Comparison of ENCODE assay signal across 8 cellular contexts in the genomic region with DNA sequence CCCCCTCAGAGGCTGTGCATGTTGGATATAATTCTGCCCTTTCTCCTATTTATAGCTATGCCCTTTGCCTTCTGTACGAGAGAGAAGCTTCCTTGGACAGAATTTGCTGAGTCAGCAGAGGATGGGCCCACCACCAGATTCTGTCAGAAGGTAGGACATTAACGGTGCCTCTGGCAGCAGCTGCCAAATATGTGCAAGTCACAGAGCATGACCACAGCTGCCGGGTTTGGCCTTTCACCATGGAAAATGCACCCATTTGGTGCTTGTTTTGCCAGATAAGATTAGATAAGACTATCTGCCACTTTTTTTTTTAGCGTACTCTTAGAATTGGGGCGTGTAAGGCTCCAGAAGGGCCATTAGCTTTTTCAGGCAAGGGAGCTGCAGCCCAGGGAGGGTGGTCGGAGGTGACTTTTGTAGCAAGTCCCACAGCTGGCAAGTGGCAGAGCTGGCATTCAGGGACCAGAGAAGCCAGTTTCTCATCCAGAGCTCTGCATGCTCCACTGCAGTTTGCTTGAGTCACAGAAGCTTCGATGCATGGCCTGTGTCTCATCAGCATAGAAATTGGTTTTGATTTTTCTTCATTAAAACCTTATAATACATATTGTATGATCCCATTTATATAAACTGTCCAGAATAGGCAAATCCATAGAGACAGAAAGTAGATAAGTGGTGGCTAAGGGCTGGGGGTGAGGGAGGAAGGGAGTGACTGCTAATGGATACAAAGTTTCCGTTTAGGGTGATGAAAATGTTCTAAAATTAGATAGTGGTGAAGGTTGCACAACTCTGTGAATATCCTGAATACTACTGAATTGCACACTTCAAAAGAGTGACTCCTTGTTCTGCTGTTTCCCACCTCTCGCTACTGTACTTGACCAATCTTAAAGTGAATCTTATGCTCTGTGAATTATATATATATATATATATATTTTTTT. TPM values are rescaled to one million over a fixed set of nuclear protein-coding genes. Genes with fewer than 3 reads are reported as not detected.
DNase-seq lines count a peak whose midpoint lies in the region; ATAC-seq and TF ChIP-seq lines count a peak whose summit lies in the region.

No MANE protein-coding gene starts in this region.

- TF ChIP-seq POLR2A in IMR-90 (IDR thresholded peaks at IDR 0.05; ENCODE audit: low read depth, low read length) (no peak), GM18505 (IDR thresholded peaks at IDR 0.05; ENCODE audit: borderline replicate concordance, extremely low read depth, insufficient read depth, insufficient read length) (no peak)

- H3K27me3 Mint-ChIP-seq in activated T-helper 1 cell treated with anti-CD3 and anti-CD28 coated beads, Interleukin-12 subunit alpha, Interleukin-12 subunit beta, Interleukin-2, Interleukin-4 antibody, amounts not matched to agents 30 ng/mL and 10 ng/mL and 1 ng/mL, durations not matched to agents 14 hours and 24 hours and 36 hours (ENCODE audit: insufficient read depth) = peaks cover 3% of the 10 kb centered on the region

- no peak overlapping the region for H4K91ac ChIP-seq in IMR-90 (ENCODE audit: insufficient read depth, low read depth, low read length)

- no peak overlapping the region for H3K4me3 ChIP-seq in IMR-90 (ENCODE audit: insufficient read depth, low read depth, low read length)
- H3K4me3 ChIP-seq in left lung = no peak overlapping the region

- H4K5ac ChIP-seq in IMR-90 (ENCODE audit: low read depth, low read length) = no peak overlapping the region

- H2BK120ac ChIP-seq in IMR-90 (ENCODE audit: low read depth, low read length) = no peak overlapping the region

- no peak for TF ChIP-seq RAD21 in IMR-90 (IDR thresholded peaks at IDR 0.05; ENCODE audit: low read length)

- no peak overlapping the region; the same call in 1 of the 2 replicates for H3K4me2 ChIP-seq in IMR-90 (ENCODE audit: low read depth, low read length)

- H3K9me3 ChIP-seq in IMR-90 (ENCODE audit: control insufficient read depth, insufficient read depth, low read length) = no peaks in the 10 kb centered on the region
- no peaks in the 10 kb centered on the region for H3K9me3 ChIP-seq in left lung

- H2AK9ac ChIP-seq in IMR-90 (replicated peaks; ENCODE audit: low read depth, low read length, poor library complexity) = no peak overlapping the region

- H3K4me1 ChIP-seq in IMR-90 (ENCODE audit: control insufficient read depth, insufficient read depth, low read length) = peaks cover 18% of the 10 kb centered on the region
- H3K4me1 ChIP-seq in left lung = peaks cover 24 to 72% of the 10 kb centered on the region in 2 donors

- H3K36me3 ChIP-seq in IMR-90 (ENCODE audit: control insufficient read depth, insufficient read depth, low read length) (no peaks in the 10 kb centered on the region), left lung (no peaks in the 10 kb centered on the region)

- H3K14ac ChIP-seq in IMR-90 (replicated peaks; ENCODE audit: low read depth, low read length) = no peak overlapping the region

- WGBS in IMR-90 (ENCODE audit: extremely low coverage in 2 of 2, insufficient read length in 1 of 2), 2 experiments = 43% methylated on average over 3 of the region's 9 CpGs; no CpG with 5 or more reads in 1 of the 2 experiments

- no peak overlapping the region for H3K18ac ChIP-seq in IMR-90 (ENCODE audit: low read depth, low read length)

- ATAC-seq in IMR-90 (ENCODE audit: low read depth) (peak; percentile 49), left lung (peak; percentile 59), GM18505 (IDR thresholded peaks at IDR 0.05; ENCODE audit: unreplicated experiment) (no peak)

- H3K4me1 Mint-ChIP-seq in activated T-helper 1 cell treated with anti-CD3 and anti-CD28 coated beads, Interleukin-12 subunit alpha, Interleukin-12 subunit beta, Interleukin-2, Interleukin-4 antibody, amounts not matched to agents 30 ng/mL and 10 ng/mL and 1 ng/mL, durations not matched to agents 14 hours and 24 hours and 36 hours (ENCODE audit: low read depth) = peaks cover 41% of the 10 kb centered on the region

- no peaks in the 10 kb centered on the region for H3K9me3 Mint-ChIP-seq in activated T-helper 1 cell treated with anti-CD3 and anti-CD28 coated beads, Interleukin-12 subunit alpha, Interleukin-12 subunit beta, Interleukin-2, Interleukin-4 antibody, amounts not matched to agents 30 ng/mL and 10 ng/mL and 1 ng/mL, durations not matched to agents 14 hours and 24 hours and 36 hours

- H2BK15ac ChIP-seq in IMR-90 (ENCODE audit: low read depth, low read length) = no peak overlapping the region; the same call in 2 of the 3 replicates

- H3K9ac ChIP-seq in IMR-90 (ENCODE audit: low read depth, low read length) = no peak overlapping the region

- H3K27me3 ChIP-seq in IMR-90 (ENCODE audit: control insufficient read depth, insufficient read depth, low read length) (peaks cover 6% of the 10 kb centered on the region; the same call in 1 of the 2 replicates), left lung (no peaks in the 10 kb centered on the region)

- H3K56ac ChIP-seq in IMR-90 (ENCODE audit: extremely low read depth, insufficient read depth, low read length) = no peak overlapping the region

- intact Hi-C loops in IMR-90 (cut with micrococcal nuclease) (no loop called here), left lung (cut with DNase I) (no loop called here)
- intact Hi-C loops in activated T-helper 1 cell treated with anti-CD3 and anti-CD28 coated beads, Interleukin-12 subunit alpha, Interleukin-12 subunit beta, Interleukin-2, Interleukin-4 antibody, amounts not matched to agents 30 ng/mL and 10 ng/mL and 1 ng/mL, durations not matched to agents 14 hours and 24 hours and 36 hours (cut with micrococcal nuclease) = loop anchor here (1.0 to 2.0 kb wide), 2 partner anchors 25 to 76 kb away; no protein-coding TSS in a partner anchor

- no TSS peak for BruUV-seq in IMR-90 (replicated peaks; lab: Mats Ljungman, UMichigan)

- H2BK5ac ChIP-seq in IMR-90 (ENCODE audit: low read depth, low read length, poor library complexity, severe bottlenecking) = no peak overlapping the region

- H3K9me1 ChIP-seq in IMR-90 (ENCODE audit: insufficient read depth, low read length) = peaks cover 7% of the 10 kb centered on the region; the same call in 1 of the 2 replicates

- dilution Hi-C loops in IMR-90 (cut with HindIII; ENCODE audit: low sequenced_read_pairs, unreplicated experiment) = no loop called here

- H3K4ac ChIP-seq in IMR-90 (ENCODE audit: low read depth, low read length) = no peak overlapping the region

- H3K27ac Mint-ChIP-seq in activated T-helper 1 cell treated with anti-CD3 and anti-CD28 coated beads, Interleukin-12 subunit alpha, Interleukin-12 subunit beta, Interleukin-2, Interleukin-4 antibody, amounts not matched to agents 30 ng/mL and 10 ng/mL and 1 ng/mL, durations not matched to agents 14 hours and 24 hours and 36 hours = peak overlapping the region; percentile 32

- in situ Hi-C loops in IMR-90 (cut with MboI; ENCODE audit: low sequenced_read_pairs) = no loop called here

- DNase-seq in AG08395 (ENCODE audit: low spot score) = peak; percentile 59
- peak; percentile 68 for DNase-seq in IMR-90
- DNase-seq in activated T-helper 1 cell treated with anti-CD3 and anti-CD28 coated beads, Interleukin-12 subunit alpha, Interleukin-12 subunit beta, Interleukin-2, Interleukin-4 antibody, amounts not matched to agents 30 ng/mL and 10 ng/mL and 1 ng/mL, durations not matched to agents 14 hours and 24 hours and 36 hours (ENCODE audit: low spot score) = no peak
- no peak for DNase-seq in left lung
- no peak for DNase-seq in NCI-H1436 treated with DMSO at 0.1 percent for 48 hours (lab: John Stamatoyannopoulos, UW)
- no peak for DNase-seq in stimulated activated CD4-positive, alpha-beta T cell treated with anti-CD3 and anti-CD28 coated beads, Interleukin-12 subunit alpha, Interleukin-12 subunit beta, amount 100 ng/mL, for 4 hours
- DNase-seq in NCI-H1930 (lab: John Stamatoyannopoulos, UW) = no peak

- H3K79me1 ChIP-seq in IMR-90 (ENCODE audit: low read depth in 1 of 2, low read length in 2 of 2) = no peaks in the 10 kb centered on the region

- H3K36me3 Mint-ChIP-seq in activated T-helper 1 cell treated with anti-CD3 and anti-CD28 coated beads, Interleukin-12 subunit alpha, Interleukin-12 subunit beta, Interleukin-2, Interleukin-4 antibody, amounts not matched to agents 30 ng/mL and 10 ng/mL and 1 ng/mL, durations not matched to agents 14 hours and 24 hours and 36 hours (ENCODE audit: low read depth) = no peaks in the 10 kb centered on the region

- H3K23ac ChIP-seq in IMR-90 (ENCODE audit: low read depth, low read length) = no peak overlapping the region

- POLR2A ChIA-PET in IMR-90 (lab: Charles Lee; ENCODE audit: unreplicated experiment) = no interaction called here

- CTCF ChIA-PET in IMR-90 (lab: Yijun Ruan, JAX) = interaction anchor here (0.7 kb wide), 1 partner anchor 1263 kb away, joined by 3 read pairs; no protein-coding TSS in a partner anchor

- H3K4me3 Mint-ChIP-seq in activated T-helper 1 cell treated with anti-CD3 and anti-CD28 coated beads, Interleukin-12 subunit alpha, Interleukin-12 subunit beta, Interleukin-2, Interleukin-4 antibody, amounts not matched to agents 30 ng/mL and 10 ng/mL and 1 ng/mL, durations not matched to agents 14 hours and 24 hours and 36 hours = peak overlapping the region; percentile 1

- H2AFZ ChIP-seq in IMR-90 (replicated peaks; ENCODE audit: low read length, poor library complexity) = no peak overlapping the region

- no peak for TF ChIP-seq CTCF in IMR-90 (conservative IDR thresholded peaks at IDR 0.05; ENCODE audit: low read depth, low read length)
- no peak for TF ChIP-seq CTCF in left lung (IDR thresholded peaks at IDR 0.05)

- no peak overlapping the region for H2BK20ac ChIP-seq in IMR-90 (ENCODE audit: low read depth, low read length)

- H4K8ac ChIP-seq in IMR-90 (ENCODE audit: low read depth in 2 of 2, low read length in 2 of 2) = no peak overlapping the region

- H3K27ac ChIP-seq in IMR-90 (ENCODE audit: insufficient read depth, low read length) (no peak overlapping the region), left lung (peak overlapping the region; percentile 26 to 81)

- H4K20me1 ChIP-seq in IMR-90 (ENCODE audit: insufficient read depth, low read length) = no peaks in the 10 kb centered on the region

- no peak overlapping the region for H2AK5ac ChIP-seq in IMR-90 (ENCODE audit: low read depth, low read length)

RNA-seq across cellular contexts. Expression of a gene that starts 15.8 kb away (rescaled TPM):
- total RNA-seq in IMR-90 (2012; rRNA removed) (under 0.01 TPM in 2 replicates), left lung (1 to 10 TPM in 1 of 2 donors, under 1 TPM in 1; 0.50 to 2.2 TPM)
- polyA plus RNA-seq in IMR-90 (2012; rRNA removed) = 0.02 and 0.03 TPM in 2 replicates
- polyA plus RNA-seq in IMR-90 (2012; cell fraction: cytosol; rRNA removed) = 0.04 TPM in 1 of 2 replicates, not detected in the other
- polyA plus RNA-seq in IMR-90 (2012; cell fraction: nucleus; rRNA removed; ENCODE audit: low replicate concordance) = 0.34 and 0.37 TPM in 2 replicates
- total RNA-seq in activated T-helper 1 cell treated with anti-CD3 and anti-CD28 coated beads, Interleukin-12 subunit alpha, Interleukin-12 subunit beta, Interleukin-2, Interleukin-4 antibody, amounts not matched to agents 30 ng/mL and 10 ng/mL and 1 ng/mL, durations not matched to agents 14 hours and 24 hours and 36 hours = 0.21 and 0.27 TPM in 2 replicates

RNA-seq across cellular contexts. Expression of a gene that starts 44.0 kb away (rescaled TPM):
- total RNA-seq in IMR-90 (2012; rRNA removed) (115 and 143 TPM in 2 replicates), left lung (100 to 1,000 TPM; 115 to 188 TPM)
- 97.6 and 114 TPM in 2 replicates for polyA plus RNA-seq in IMR-90 (2012; rRNA removed)
- polyA plus RNA-seq in IMR-90 (2012; cell fraction: cytosol; rRNA removed) = 84.8 and 104 TPM in 2 replicates
- polyA plus RNA-seq in IMR-90 (2012; cell fraction: nucleus; rRNA removed; ENCODE audit: low replicate concordance) = 45.4 and 104 TPM in 2 replicates
- 117 and 123 TPM in 2 replicates for total RNA-seq in activated T-helper 1 cell treated with anti-CD3 and anti-CD28 coated beads, Interleukin-12 subunit alpha, Interleukin-12 subunit beta, Interleukin-2, Interleukin-4 antibody, amounts not matched to agents 30 ng/mL and 10 ng/mL and 1 ng/mL, durations not matched to agents 14 hours and 24 hours and 36 hours

RNA-seq across cellular contexts. Expression of a gene that starts 44.8 kb away (rescaled TPM):
- total RNA-seq in IMR-90 (2012; rRNA removed) = 158 and 177 TPM in 2 replicates
- polyA plus RNA-seq in IMR-90 (2012; rRNA removed) = 222 and 283 TPM in 2 replicates
- polyA plus RNA-seq in IMR-90 (2012; cell fraction: cytosol; rRNA removed) = 148 and 255 TPM in 2 replicates
- 57.9 and 153 TPM in 2 replicates for polyA plus RNA-seq in IMR-90 (2012; cell fraction: nucleus; rRNA removed; ENCODE audit: low replicate concordance)
- 155 and 158 TPM in 2 replicates for total RNA-seq in activated T-helper 1 cell treated with anti-CD3 and anti-CD28 coated beads, Interleukin-12 subunit alpha, Interleukin-12 subunit beta, Interleukin-2, Interleukin-4 antibody, amounts not matched to agents 30 ng/mL and 10 ng/mL and 1 ng/mL, durations not matched to agents 14 hours and 24 hours and 36 hours
- total RNA-seq in left lung = 10 to 100 TPM; 62.7 to 67.3 TPM

Comparison
In these comparisons a context has a peak if more than half of its experiments do, and no peak if none do; other contexts are left out.
1. DNase-seq: peak in AG08395 (single experiment) and IMR-90 (single experiment); none in activated T-helper 1 cell treated with anti-CD3 and anti-CD28 coated beads, Interleukin-12 subunit alpha, Interleukin-12 subunit beta, Interleukin-2, Interleukin-4 antibody, amounts not matched to agents 30 ng/mL and 10 ng/mL and 1 ng/mL, durations not matched to agents 14 hours and 24 hours and 36 hours (single experiment), left lung (0 of 2), NCI-H1436 treated with DMSO at 0.1 percent for 48 hours (single experiment), stimulated activated CD4-positive, alpha-beta T cell treated with anti-CD3 and anti-CD28 coated beads, Interleukin-12 subunit alpha, Interleukin-12 subunit beta, amount 100 ng/mL, for 4 hours (single experiment) and NCI-H1930 (0 of 2).